25 cellular contexts compared by ENCODE assay signal in genomic region chr19:29379257-29379986, GRCh38.
A peak's percentile ranks its signal among the peaks of the same experiment; 100 is the strongest.
DNase-seq lines count a peak whose midpoint lies in the region; TF ChIP-seq lines count a peak whose summit lies in the region.
"Had no signal": no experiment of that assay in that cellular context is flagged by ENCODE, and none has a peak within 500 bp of the region (broad histone marks: within the 10 kb centered on the region; RNA-seq: fewer than 3 reads in every experiment).

No MANE protein-coding gene starts in this region.

- H3K9me3 ChIP-seq in BLaER1 treated with 17β-estradiol and CSF1 and Interleukin-3, amounts not matched to agents 10 nM and 100 nM (replicated peaks in 1 of 11), result no peaks in the 10 kb centered on the region
- H3K9me3 ChIP-seq: left lung had no signal

- peak overlapping the region in 9 of 11 experiments; percentile 11 to 52 (median 37); a peak in 17 of 22 replicates for H3K4me2 ChIP-seq in BLaER1 treated with 17β-estradiol and CSF1 and Interleukin-3, amounts not matched to agents 10 nM and 100 nM

- H3K27ac ChIP-seq in BLaER1 treated with 17β-estradiol and CSF1 and Interleukin-3, amounts not matched to agents 10 nM and 100 nM, result no peak overlapping the region
- H3K27ac ChIP-seq: cardiac muscle cell, left lung had no signal

- no peaks in the 10 kb centered on the region for H3K36me3 ChIP-seq in BLaER1 treated with 17β-estradiol and CSF1 and Interleukin-3, amounts not matched to agents 10 nM and 100 nM
- H3K36me3 ChIP-seq: cardiac muscle cell, left lung had no signal

- H3K4me3 ChIP-seq in BLaER1 treated with 17β-estradiol and CSF1 and Interleukin-3, amounts not matched to agents 10 nM and 100 nM, result no peak overlapping the region
- H3K4me3 ChIP-seq: cardiac muscle cell, left lung had no signal

- 0 out of 22 replicates have a peak, but pooled peaks cover 0 to 3% (median 0%) of the 10 kb centered on the region in 11 experiments for H4K20me1 ChIP-seq in BLaER1 treated with 17β-estradiol and CSF1 and Interleukin-3, amounts not matched to agents 10 nM and 100 nM

- no peak overlapping the region for H3K4me3 Mint-ChIP-seq in osteocyte (ENCODE audit: unreplicated experiment)
- H3K4me3 Mint-ChIP-seq: activated CD4-positive, alpha-beta T cell treated with anti-CD3 and anti-CD28 coated beads, Interleukin-2, amount 10 ng/mL, durations not matched to agents 7 days and 5 days; activated naive CD8-positive, alpha-beta T cell treated with anti-CD3 and anti-CD28 coated beads for 36 hours; CD14-positive monocyte; immature natural killer cell; naive B cell; WTC11 had no signal

- H3K4me1 Mint-ChIP-seq in osteocyte (ENCODE audit: unreplicated experiment), result no peaks in the 10 kb centered on the region
- H3K4me1 Mint-ChIP-seq: activated CD4-positive, alpha-beta T cell treated with anti-CD3 and anti-CD28 coated beads, Interleukin-2, amount 10 ng/mL, durations not matched to agents 7 days and 5 days; CD14-positive monocyte; immature natural killer cell; naive B cell had no signal

- H3K9me3 Mint-ChIP-seq in osteocyte (ENCODE audit: unreplicated experiment), result peaks cover 13% of the 10 kb centered on the region
- H3K9me3 Mint-ChIP-seq: activated CD4-positive, alpha-beta T cell treated with anti-CD3 and anti-CD28 coated beads, Interleukin-2, amount 10 ng/mL, durations not matched to agents 7 days and 5 days; activated naive CD8-positive, alpha-beta T cell treated with anti-CD3 and anti-CD28 coated beads for 36 hours; immature natural killer cell; WTC11 had no signal

- peaks cover 0 to 11% (median 9%) of the 10 kb centered on the region in 10 experiments; a peak in 14 of 20 replicates for H3K4me1 ChIP-seq in BLaER1 treated with 17β-estradiol and CSF1 and Interleukin-3, amounts not matched to agents 10 nM and 100 nM
- H3K4me1 ChIP-seq: left lung had no signal

- no peak overlapping the region for H3K9ac ChIP-seq in BLaER1 treated with 17β-estradiol and CSF1 and Interleukin-3, amounts not matched to agents 10 nM and 100 nM

- H3K36me3 Mint-ChIP-seq in osteocyte (ENCODE audit: unreplicated experiment), result no peaks in the 10 kb centered on the region
- H3K36me3 Mint-ChIP-seq: activated naive CD8-positive, alpha-beta T cell treated with anti-CD3 and anti-CD28 coated beads for 36 hours; CD14-positive monocyte; immature natural killer cell; naive B cell; WTC11 had no signal

- DNase-seq in GM13976 (ENCODE audit: low spot score) (peak; percentile 11), ecto neural progenitor cell (ENCODE audit: low spot score) (peak; percentile 40), osteocyte (ENCODE audit: extremely low spot score, unreplicated experiment) (peak; percentile 64), NCI-H2081 (lab: John Stamatoyannopoulos, UW) (no peak), cerebellar nuclear complex (lab: John Stamatoyannopoulos, UW) (no peak), SHP77 treated with DMSO at 0.1 percent for 48 hours (lab: John Stamatoyannopoulos, UW) (no peak), AG08396 (ENCODE audit: low spot score) (no peak)
- DNase-seq: activated CD4-positive, alpha-beta T cell treated with anti-CD3 and anti-CD28 coated beads, Interleukin-2, amount 10 ng/mL, durations not matched to agents 7 days and 5 days; activated naive CD8-positive, alpha-beta T cell treated with anti-CD3 and anti-CD28 coated beads for 36 hours; aorta; dermis blood vessel endothelial cell; hypothalamus; immature natural killer cell; left lung; naive B cell; NCI-H1105; NCI-H1930; NCI-H226; right cardiac atrium; stimulated activated CD4-positive, alpha-beta T cell treated with anti-CD3 and anti-CD28 coated beads, Interleukin-2, amount 100 ng/mL, for 48 hours; T1000 had no signal

- TF ChIP-seq CTCF in GM13976 (IDR thresholded peaks at IDR 0.05; ENCODE audit: borderline replicate concordance, control extremely low read depth, extremely low read depth, insufficient read depth, missing control alignments) (no peak), osteocyte (IDR thresholded peaks at IDR 0.05) (no peak)

- in situ Hi-C loops in GM13976 (cut with MboI; ENCODE audit: low sequenced_read_pairs, unreplicated experiment), result no loop called here

- no peaks in the 10 kb centered on the region for H3K27me3 ChIP-seq in BLaER1 treated with 17β-estradiol and CSF1 and Interleukin-3, amounts not matched to agents 10 nM and 100 nM
- H3K27me3 ChIP-seq: cardiac muscle cell had no signal

- no peaks in the 10 kb centered on the region for H3K27me3 Mint-ChIP-seq in osteocyte (ENCODE audit: unreplicated experiment)

- H3K27ac Mint-ChIP-seq in osteocyte (ENCODE audit: unreplicated experiment), result no peak overlapping the region
- H3K27ac Mint-ChIP-seq: activated CD4-positive, alpha-beta T cell treated with anti-CD3 and anti-CD28 coated beads, Interleukin-2, amount 10 ng/mL, durations not matched to agents 7 days and 5 days; activated naive CD8-positive, alpha-beta T cell treated with anti-CD3 and anti-CD28 coated beads for 36 hours; immature natural killer cell; naive B cell; WTC11 had no signal

Comparison
In these comparisons a context has a peak if more than half of its experiments do, and no peak if none do; other contexts are left out.
1. DNase-seq: peak in GM13976 (single experiment), ecto neural progenitor cell (single experiment) and osteocyte (single experiment); none in NCI-H2081 (0 of 2), cerebellar nuclear complex (0 of 2), SHP77 treated with DMSO at 0.1 percent for 48 hours (single experiment) and AG08396 (single experiment).